11 cellular contexts compared by ENCODE assay signal in genomic region chr7:104963991-104964385, GRCh38. TPM values are rescaled to one million over a fixed set of nuclear protein-coding genes. Genes with fewer than 3 reads are reported as not detected.
DNase-seq lines count a peak whose midpoint lies in the region; ATAC-seq and TF ChIP-seq lines count a peak whose summit lies in the region.
"Had no signal": no experiment of that assay in that cellular context is flagged by ENCODE, and none has a peak within 500 bp of the region (broad histone marks: within the 10 kb centered on the region; RNA-seq: fewer than 3 reads in every experiment).

No MANE protein-coding gene starts in this region.

- H3K27me3 Mint-ChIP-seq in dendritic cell treated with granulocyte-macrophage colony-stimulating factor and Interleukin-4, amounts not matched to agents 40 ng/mL and 50 ng/mL, for 4 days, result no peaks in the 10 kb centered on the region
- no peaks in the 10 kb centered on the region for H3K27me3 Mint-ChIP-seq in osteocyte (ENCODE audit: unreplicated experiment)
- H3K27me3 Mint-ChIP-seq: T-cell had no signal

- peak; percentile 57 for DNase-seq in DMS 273 (lab: John Stamatoyannopoulos, UW; ENCODE audit: unreplicated experiment)
- DNase-seq in DMS 273 treated with DMSO at 0.1 percent for 48 hours (lab: John Stamatoyannopoulos, UW), result no peak
- DNase-seq in NB4 (ENCODE audit: low read depth), result peak; percentile 64
- no peak for DNase-seq in osteocyte (ENCODE audit: extremely low spot score, unreplicated experiment)
- no peak for DNase-seq in DMS79 (lab: John Stamatoyannopoulos, UW)
- DNase-seq in NK-92 (lab: John Stamatoyannopoulos, UW; ENCODE audit: unreplicated experiment), result no peak
- DNase-seq: aorta, NCI-H2029 treated with DMSO at 0.1 percent for 48 hours, T-cell had no signal

- intact Hi-C loops in dendritic cell treated with granulocyte-macrophage colony-stimulating factor and Interleukin-4, amounts not matched to agents 40 ng/mL and 50 ng/mL, for 4 days (cut with micrococcal nuclease), result no loop called here

- no peak for ATAC-seq in HG02884 (IDR thresholded peaks at IDR 0.05; ENCODE audit: unreplicated experiment)
- ATAC-seq: T-cell had no signal

- no peak overlapping the region for H3K4me3 Mint-ChIP-seq in dendritic cell treated with granulocyte-macrophage colony-stimulating factor and Interleukin-4, amounts not matched to agents 40 ng/mL and 50 ng/mL, for 4 days
- H3K4me3 Mint-ChIP-seq in osteocyte (ENCODE audit: unreplicated experiment), result no peak overlapping the region
- H3K4me3 Mint-ChIP-seq: T-cell had no signal

- TF ChIP-seq POLR2A in NB4 (IDR thresholded peaks at IDR 0.05; ENCODE audit: extremely low read depth, insufficient read length), result no peak

- peaks cover 65% of the 10 kb centered on the region for H3K36me3 Mint-ChIP-seq in dendritic cell treated with granulocyte-macrophage colony-stimulating factor and Interleukin-4, amounts not matched to agents 40 ng/mL and 50 ng/mL, for 4 days (ENCODE audit: low read depth)
- no peaks in the 10 kb centered on the region for H3K36me3 Mint-ChIP-seq in osteocyte (ENCODE audit: unreplicated experiment)

- H3K4me1 Mint-ChIP-seq in dendritic cell treated with granulocyte-macrophage colony-stimulating factor and Interleukin-4, amounts not matched to agents 40 ng/mL and 50 ng/mL, for 4 days (ENCODE audit: low read depth), result peaks cover 57% of the 10 kb centered on the region
- H3K4me1 Mint-ChIP-seq in osteocyte (ENCODE audit: unreplicated experiment), result peaks cover 19% of the 10 kb centered on the region

- no peak for TF ChIP-seq CTCF in NB4 (IDR thresholded peaks at IDR 0.05; ENCODE audit: low read depth, low read length)
- no peak for TF ChIP-seq CTCF in osteocyte (IDR thresholded peaks at IDR 0.05)

- peak overlapping the region; percentile 91 for H3K27ac Mint-ChIP-seq in dendritic cell treated with granulocyte-macrophage colony-stimulating factor and Interleukin-4, amounts not matched to agents 40 ng/mL and 50 ng/mL, for 4 days
- H3K27ac Mint-ChIP-seq in osteocyte (ENCODE audit: unreplicated experiment), result peak overlapping the region; percentile 25

- no peaks in the 10 kb centered on the region for H3K9me3 Mint-ChIP-seq in dendritic cell treated with granulocyte-macrophage colony-stimulating factor and Interleukin-4, amounts not matched to agents 40 ng/mL and 50 ng/mL, for 4 days
- H3K9me3 Mint-ChIP-seq in osteocyte (ENCODE audit: unreplicated experiment), result no peaks in the 10 kb centered on the region
- H3K9me3 Mint-ChIP-seq: T-cell had no signal

- no peak overlapping the region for H3K4me3 ChIP-seq in NB4 (ENCODE audit: low read depth, low read length)

RNA-seq across cellular contexts. Expression of gene KMT2E, which starts 50.0 kb away (rescaled TPM):
- 72.9 and 75.6 TPM in 2 replicates for total RNA-seq in osteocyte

Comparison
In these comparisons a context has a peak if more than half of its experiments do, and no peak if none do; other contexts are left out.
1. DNase-seq: peak in DMS 273 (single experiment) and NB4 (single experiment); none in DMS 273 treated with DMSO at 0.1 percent for 48 hours (single experiment), osteocyte (single experiment), DMS79 (single experiment) and NK-92 (single experiment).